ENCODE assay signal across 8 cellular contexts in the genomic region with DNA sequence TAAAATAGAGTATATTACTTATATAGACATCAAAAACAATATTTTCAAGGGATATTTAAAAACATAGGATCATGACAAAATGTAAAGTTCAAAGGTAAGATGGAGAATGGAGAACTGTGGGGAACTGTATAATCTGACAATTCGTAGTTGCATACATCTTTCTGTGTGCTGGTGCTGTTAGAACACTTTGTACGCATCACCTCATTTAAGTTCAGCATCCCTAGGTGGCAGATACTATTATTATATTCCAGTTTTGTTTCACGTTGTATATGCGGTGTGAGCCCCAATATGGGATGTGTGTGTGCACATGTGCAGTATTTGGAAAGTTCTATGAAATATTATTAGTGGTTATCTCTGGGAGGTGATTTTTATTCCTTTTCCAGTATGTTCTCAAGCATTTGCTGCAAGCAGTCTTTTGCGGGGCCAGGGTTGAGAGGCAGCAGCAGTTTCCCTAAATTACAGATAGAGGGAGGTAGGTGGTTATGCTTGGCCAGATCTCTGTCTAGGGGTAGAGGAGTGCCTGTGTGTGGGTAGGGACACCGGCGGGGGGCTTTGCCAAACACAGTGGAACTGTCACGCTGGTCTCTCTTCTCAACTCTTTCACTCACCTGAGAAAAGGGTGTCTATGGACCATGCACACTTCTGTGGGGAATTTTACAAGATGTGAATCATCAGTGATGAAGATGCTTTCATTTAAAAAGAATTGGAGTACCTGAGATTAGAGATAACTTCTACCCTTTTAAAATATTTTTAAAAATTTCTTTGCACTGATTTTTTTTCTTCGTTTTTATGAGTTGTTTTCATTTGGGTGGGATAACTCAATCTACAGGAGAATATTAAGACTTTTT. TPM values are rescaled to one million over a fixed set of nuclear protein-coding genes. Genes with fewer than 3 reads are reported as not detected.
DNase-seq lines count a peak whose midpoint lies in the region; ATAC-seq, FAIRE-seq and TF ChIP-seq lines count a peak whose summit lies in the region.

No MANE protein-coding gene starts in this region.

- peaks cover 6% of the 10 kb centered on the region for H3K4me1 Mint-ChIP-seq in activated CD4-positive, alpha-beta T cell treated with anti-CD3 and anti-CD28 coated beads for 36 hours

- no peak for FAIRE-seq in bronchial epithelial cell (lab: Jason Lieb, UNC)

- peaks cover 2% of the 10 kb centered on the region for H3K9me3 Mint-ChIP-seq in activated CD4-positive, alpha-beta T cell treated with anti-CD3 and anti-CD28 coated beads for 36 hours (ENCODE audit: low read depth)

- no peak overlapping the region for H3K27ac Mint-ChIP-seq in activated CD4-positive, alpha-beta T cell treated with anti-CD3 and anti-CD28 coated beads for 36 hours

- no peak overlapping the region for H3K27ac ChIP-seq in RWPE2 (ENCODE audit: poor library complexity, severe bottlenecking)
- no peak overlapping the region for H3K27ac ChIP-seq in lung (ENCODE audit: low read depth in 1 of 2, low read length in 1 of 2)

- CTCF ChIA-PET in activated CD4-positive, alpha-beta T cell treated with anti-CD3 and anti-CD28 coated beads for 36 hours (lab: Charles Lee): interaction anchor here (1.1 kb wide), 1 partner anchor 186 kb away, joined by 3 read pairs; no protein-coding TSS in a partner anchor

- POLR2A ChIA-PET in activated CD4-positive, alpha-beta T cell treated with anti-CD3 and anti-CD28 coated beads for 36 hours (lab: Charles Lee): no interaction called here

- WGBS in lung, 2 donors: 41 to 48% methylated on average over 9 of the region's 9 CpGs

- H3K9me3 ChIP-seq in RWPE2 (ENCODE audit: severe bottlenecking): no peaks in the 10 kb centered on the region
- H3K9me3 ChIP-seq in lung (ENCODE audit: control insufficient read depth in 2 of 2, insufficient read depth in 1 of 2, low read length in 1 of 2): no peaks in the 10 kb centered on the region

- ATAC-seq in activated CD4-positive, alpha-beta T cell treated with anti-CD3 and anti-CD28 coated beads for 36 hours: peak; percentile 94
- ATAC-seq in HG03159 (IDR thresholded peaks at IDR 0.05; ENCODE audit: unreplicated experiment): peak; percentile 54
- peak; percentile 73; the same call in 1 of the 3 replicates for ATAC-seq in RWPE2 (ENCODE audit: low read depth)
- ATAC-seq in lung (ENCODE audit: insufficient read depth, low FRiP score): no peak

- H3K4me3 ChIP-seq in RWPE2 (ENCODE audit: severe bottlenecking) (no peak overlapping the region), bronchial epithelial cell (ENCODE audit: low read depth, low read length) (no peak overlapping the region), lung (no peak overlapping the region)

- intact Hi-C loops in activated CD4-positive, alpha-beta T cell treated with anti-CD3 and anti-CD28 coated beads for 36 hours (cut with DNase I, micrococcal nuclease): loop anchor here (1.0 to 10.0 kb wide), 2 partner anchors 124 to 365 kb away; no protein-coding TSS in a partner anchor

- DNase-seq in activated CD4-positive, alpha-beta T cell treated with anti-CD3 and anti-CD28 coated beads for 36 hours: peak; percentile 56
- DNase-seq in activated CD4-positive, alpha-beta T cell treated with anti-CD3 and anti-CD28 coated beads for 1 hour: no peak
- no peak for DNase-seq in RWPE2 (ENCODE audit: low spot score)
- DNase-seq in bronchial epithelial cell (ENCODE audit: low read depth): peak; percentile 41
- no peak for DNase-seq in lung (ENCODE audit: low spot score)
- DNase-seq in LoVo (ENCODE audit: low spot score): no peak
- no peak for DNase-seq in NCI-H2196 treated with DMSO at 0.1 percent for 48 hours (lab: John Stamatoyannopoulos, UW; ENCODE audit: unreplicated experiment)

- H3K4me3 Mint-ChIP-seq in activated CD4-positive, alpha-beta T cell treated with anti-CD3 and anti-CD28 coated beads for 36 hours: no peak overlapping the region

- H3K36me3 ChIP-seq in RWPE2 (ENCODE audit: low read depth) (no peaks in the 10 kb centered on the region), bronchial epithelial cell (ENCODE audit: control insufficient read depth, insufficient read depth, low read length) (no peaks in the 10 kb centered on the region), lung (ENCODE audit: control insufficient read depth in 2 of 2, insufficient read depth in 2 of 2, low read length in 2 of 2) (no peaks in the 10 kb centered on the region)

- H3K27me3 ChIP-seq in RWPE2 (ENCODE audit: insufficient read depth, poor library complexity, severe bottlenecking) (no peaks in the 10 kb centered on the region), bronchial epithelial cell (ENCODE audit: control insufficient read depth, insufficient read depth, low read length) (no peaks in the 10 kb centered on the region), lung (ENCODE audit: control insufficient read depth, insufficient read depth) (no peaks in the 10 kb centered on the region)

- no peaks in the 10 kb centered on the region for H3K36me3 Mint-ChIP-seq in activated CD4-positive, alpha-beta T cell treated with anti-CD3 and anti-CD28 coated beads for 36 hours (ENCODE audit: low read depth)

- no peaks in the 10 kb centered on the region for H3K4me1 ChIP-seq in RWPE2 (ENCODE audit: insufficient read depth, poor library complexity, severe bottlenecking)
- no peaks in the 10 kb centered on the region for H3K4me1 ChIP-seq in lung (ENCODE audit: control insufficient read depth in 2 of 2, insufficient read depth in 2 of 2, low read length in 2 of 2)

- H3K27me3 Mint-ChIP-seq in activated CD4-positive, alpha-beta T cell treated with anti-CD3 and anti-CD28 coated beads for 36 hours: no peaks in the 10 kb centered on the region

- TF ChIP-seq CTCF in RWPE2 (IDR thresholded peaks at IDR 0.05; ENCODE audit: poor library complexity, severe bottlenecking) (peak; percentile 52), bronchial epithelial cell (IDR thresholded peaks at IDR 0.05; ENCODE audit: insufficient read depth, low read length, severe bottlenecking) (peak; percentile 66), lung (IDR thresholded peaks at IDR 0.05; ENCODE audit: control extremely low read depth, extremely low read depth) (peak; percentile 29)

RNA-seq across cellular contexts. Expression of a gene that starts 55.6 kb away (rescaled TPM):
- 10 to 100 TPM; 24.9 to 29.6 TPM for total RNA-seq in activated CD4-positive, alpha-beta T cell treated with anti-CD3 and anti-CD28 coated beads for 36 hours
- total RNA-seq in bronchial epithelial cell (0.51 TPM in 1 of 2 replicates, not detected in the other), lung (100 to 1,000 TPM in 1 of 2 donors, 10 to 100 TPM in 1; 17.9 to 192 TPM)
- 100 to 1,000 TPM in 1 of 2 donors, 10 to 100 TPM in 1; 30.6 to 753 TPM for polyA plus RNA-seq in lung

Comparison
In these comparisons a context has a peak if more than half of its experiments do, and no peak if none do; other contexts are left out.
1. DNase-seq: peak in activated CD4-positive, alpha-beta T cell treated with anti-CD3 and anti-CD28 coated beads for 36 hours (single experiment) and bronchial epithelial cell (single experiment); none in activated CD4-positive, alpha-beta T cell treated with anti-CD3 and anti-CD28 coated beads for 1 hour (single experiment), RWPE2 (single experiment), lung (single experiment), LoVo (single experiment) and NCI-H2196 treated with DMSO at 0.1 percent for 48 hours (single experiment).
2. RNA of a gene that starts 55.6 kb away (total RNA-seq): 17.9 to 192 TPM in lung and 24.9 to 29.6 TPM in activated CD4-positive, alpha-beta T cell treated with anti-CD3 and anti-CD28 coated beads for 36 hours; 0.51 TPM in bronchial epithelial cell; every median in the first group is over 10 times any median in the second.
3. Peak in every context shown above with its lines, with median percentiles within 50 percentile points of each other: CTCF ChIP-seq.